ENCODE assay signal across 13 cellular contexts in genomic region chr3:59774613-59775012, GRCh38.
A peak's percentile ranks its signal among the peaks of the same experiment; 100 is the strongest.
DNase-seq lines count a peak whose midpoint lies in the region; ATAC-seq and TF ChIP-seq lines count a peak whose summit lies in the region.
"Had no signal": no experiment of that assay in that cellular context is flagged by ENCODE, and none has a peak within 500 bp of the region (broad histone marks: within the 10 kb centered on the region; RNA-seq: fewer than 3 reads in every experiment).

No MANE protein-coding gene starts in this region.

- H3K4me3 ChIP-seq in HCT116 (replicated peaks in 1 of 2; ENCODE audit: low read depth in 1 of 2, low read length in 2 of 2), result no peak overlapping the region
- H3K4me3 ChIP-seq in WERI-Rb-1 (ENCODE audit: low read depth, low read length), result peak overlapping the region; percentile 12; the same call in 1 of the 2 replicates
- no peak overlapping the region for H3K4me3 ChIP-seq in thoracic aorta
- H3K4me3 ChIP-seq: sigmoid colon, SK-N-MC, testis had no signal

- intact Hi-C loops in HCT116 (cut with micrococcal nuclease), result no loop called here

- CTCF ChIA-PET in HCT116 (lab: Charles Lee), result no interaction called here

- no peaks in the 10 kb centered on the region for H3K79me2 ChIP-seq in HCT116 (ENCODE audit: insufficient read depth, low read length)

- H3K27me3 ChIP-seq in HCT116 (ENCODE audit: insufficient read depth, low read length) (no peaks in the 10 kb centered on the region), WERI-Rb-1 (ENCODE audit: insufficient read depth, low read depth, severe bottlenecking) (no peaks in the 10 kb centered on the region), thoracic aorta (replicated peaks; ENCODE audit: insufficient read depth) (no peaks in the 10 kb centered on the region)
- H3K27me3 ChIP-seq: sigmoid colon, testis had no signal

- peaks cover 3 to 9% of the 10 kb centered on the region in 2 experiments; a peak in 1 of 4 replicates for H3K4me1 ChIP-seq in HCT116 (ENCODE audit: control insufficient read depth in 1 of 2, insufficient read depth in 2 of 2, low read length in 2 of 2)
- H3K4me1 ChIP-seq in thoracic aorta (ENCODE audit: control insufficient read depth in 1 of 2, low read depth in 2 of 2), result no peaks in the 10 kb centered on the region
- H3K4me1 ChIP-seq: sigmoid colon, testis had no signal

- RAD21 ChIA-PET in HCT116 (lab: Charles Lee; ENCODE audit: low non-redundant PET in 1 of 2, low total read pairs in 2 of 2, uncharacterized antibody in 2 of 2, unreplicated experiment in 2 of 2), result no interaction called here

- no peak overlapping the region for H3K9ac ChIP-seq in HCT116 (ENCODE audit: low read length)

- no peak for TF ChIP-seq POLR2A in HCT116 (IDR thresholded peaks at IDR 0.05; ENCODE audit: borderline replicate concordance, extremely low read depth, insufficient read depth, insufficient read length)

- POLR2A ChIA-PET in HCT116 (lab: Charles Lee), result no interaction called here

- DNase-seq in HCT116 (ENCODE audit: low read depth, low spot score) (no peak), WERI-Rb-1 (no peak), fibroblast of the conjunctiva (ENCODE audit: low read depth) (peak; percentile 34), thoracic aorta (ENCODE audit: low spot score) (no peak), NCI-H2081 treated with DMSO at 0.1 percent for 48 hours (lab: John Stamatoyannopoulos, UW) (no peak), Ammon's horn (ENCODE audit: low spot score) (no peak)
- DNase-seq: activated CD4-positive, alpha-beta T cell treated with anti-CD3 and anti-CD28 coated beads for 1 hour; naive thymus-derived CD8-positive, alpha-beta T cell; NCI-H774; sigmoid colon; testis had no signal

- H3K9me2 ChIP-seq in HCT116 (ENCODE audit: insufficient read depth), result no peaks in the 10 kb centered on the region

- no TSS peak for BruUV-seq in HCT116 (replicated peaks; lab: Mats Ljungman, UMichigan)

- H3K4me2 ChIP-seq in HCT116 (ENCODE audit: low read length), result peak overlapping the region; percentile 13; the same call in 1 of the 2 replicates

- no peaks in the 10 kb centered on the region for H4K20me1 ChIP-seq in HCT116 (ENCODE audit: insufficient read depth)

- no peak overlapping the region for H2AFZ ChIP-seq in HCT116 (ENCODE audit: low read depth, low read length, poor library complexity, severe bottlenecking)

- TF ChIP-seq CTCF in HCT116 (IDR thresholded peaks at IDR 0.05 in 2 of 3, conservative IDR thresholded peaks at IDR 0.05 in 1 of 3; ENCODE audit: borderline replicate concordance in 1 of 3, insufficient read depth in 1 of 3, low read depth in 2 of 3, low read length in 2 of 3) (no peak), WERI-Rb-1 (IDR thresholded peaks at IDR 0.05; ENCODE audit: low read depth, low read length) (no peak), thoracic aorta (IDR thresholded peaks at IDR 0.05) (no peak)

- no peaks in the 10 kb centered on the region for H3K36me3 ChIP-seq in HCT116 (ENCODE audit: control insufficient read depth in 1 of 2, insufficient read depth in 2 of 2, low read length in 2 of 2)
- H3K36me3 ChIP-seq in WERI-Rb-1, result no peaks in the 10 kb centered on the region
- no peaks in the 10 kb centered on the region for H3K36me3 ChIP-seq in thoracic aorta
- H3K36me3 ChIP-seq: sigmoid colon had no signal

- no peak for TF ChIP-seq RAD21 in HCT116 (IDR thresholded peaks at IDR 0.05; ENCODE audit: low read depth)

- H3K27ac ChIP-seq in HCT116 (ENCODE audit: low read depth, low read length) (no peak overlapping the region), WERI-Rb-1 (no peak overlapping the region), thoracic aorta (no peak overlapping the region)
- H3K27ac ChIP-seq: sigmoid colon, SK-N-MC, testis had no signal

- ATAC-seq in HCT116 (no peak), thoracic aorta (ENCODE audit: insufficient number of reproducible peaks, low FRiP score, low read depth) (peak; percentile 2), GM19452 (IDR thresholded peaks at IDR 0.05; ENCODE audit: unreplicated experiment) (no peak)
- ATAC-seq: naive thymus-derived CD8-positive, alpha-beta T cell had no signal

- H3K9me3 ChIP-seq in HCT116 (ENCODE audit: control insufficient read depth in 1 of 2, insufficient read depth in 1 of 2, low read depth in 1 of 2, low read length in 2 of 2), result no peaks in the 10 kb centered on the region
- H3K9me3 ChIP-seq in WERI-Rb-1 (ENCODE audit: severe bottlenecking), result no peaks in the 10 kb centered on the region
- H3K9me3 ChIP-seq in thoracic aorta, result no peaks in the 10 kb centered on the region
- H3K9me3 ChIP-seq: sigmoid colon, testis had no signal

TF ChIP-seq in HCT116, 20 proteins besides CTCF, POLR2A, EP300 and RAD21:
- TF ChIP-seq MAX (IDR thresholded peaks at IDR 0.05) (no peak), TCF7L2 (IDR thresholded peaks at IDR 0.05; ENCODE audit: borderline replicate concordance, extremely low read depth, insufficient read depth, insufficient read length) (no peak), POLR2AphosphoS5 (IDR thresholded peaks at IDR 0.05; ENCODE audit: low read depth, low read length) (no peak), CEBPB (IDR thresholded peaks at IDR 0.05; ENCODE audit: low read depth) (no peak), REST (IDR thresholded peaks at IDR 0.05; ENCODE audit: low read depth) (no peak), SIN3A (IDR thresholded peaks at IDR 0.05; ENCODE audit: low read depth) (no peak)
